17 cellular contexts compared by ENCODE assay signal in genomic region chr5:91367374-91367773, GRCh38. TPM values are rescaled to one million over a fixed set of nuclear protein-coding genes. Genes with fewer than 3 reads are reported as not detected.
DNase-seq lines count a peak whose midpoint lies in the region; ATAC-seq and TF ChIP-seq lines count a peak whose summit lies in the region.
"Had no signal": no experiment of that assay in that cellular context is flagged by ENCODE, and none has a peak within 500 bp of the region (broad histone marks: within the 10 kb centered on the region; RNA-seq: fewer than 3 reads in every experiment).

No MANE protein-coding gene starts in this region.

- H3K36me3 ChIP-seq in mammary epithelial cell (ENCODE audit: insufficient read depth, low read length) = peaks cover 36% of the 10 kb centered on the region

- H3K9me3 ChIP-seq in mammary epithelial cell (replicated peaks; ENCODE audit: insufficient read depth, low read length) = no peaks in the 10 kb centered on the region

- H3K4me2 ChIP-seq in mammary epithelial cell (ENCODE audit: insufficient read depth, low read depth, low read length) = no peak overlapping the region
- H3K4me2 ChIP-seq: PC-9 had no signal

- intact Hi-C loops in mammary epithelial cell (cut with micrococcal nuclease) = no loop called here

- H3K79me2 ChIP-seq in mammary epithelial cell (ENCODE audit: insufficient read depth, low read length) = peaks cover 12% of the 10 kb centered on the region

- in situ Hi-C loops in mammary epithelial cell (cut with MboI; ENCODE audit: low sequenced_read_pairs in 2 of 2) = no loop called here

- H2AFZ ChIP-seq in mammary epithelial cell (ENCODE audit: low read depth, low read length) = no peak overlapping the region
- H2AFZ ChIP-seq: PC-9 had no signal

- no TSS peak for BruUV-seq in mammary epithelial cell (replicated peaks; lab: Mats Ljungman, UMichigan)

- DNase-seq in activated naive CD8-positive, alpha-beta T cell treated with anti-CD3 and anti-CD28 coated beads, Interleukin-2, amount 50 U/mL, for 24 hours = no peak
- DNase-seq in WTC11 (ENCODE audit: low spot score) (no peak), fibroblast of the aortic adventitia (ENCODE audit: low read depth) (peak; percentile 11), progenitor cell of endocrine pancreas (ENCODE audit: low spot score, unreplicated experiment) (no peak), mammary epithelial cell (no peak), NCI-H2227 (lab: John Stamatoyannopoulos, UW; ENCODE audit: unreplicated experiment) (no peak)
- DNase-seq: CD4-positive, alpha-beta T cell; H9; KG1; NCI-H1092; NCI-H446; NCI-H748 treated with DMSO at 0.1 percent for 48 hours; PC-9 had no signal

- H3K9ac ChIP-seq in mammary epithelial cell (ENCODE audit: insufficient read depth, low read length) = no peak overlapping the region

- POLR2A ChIA-PET in WTC11 (lab: Charles Lee) = interaction anchor here (1.6 to 1.7 kb wide), 2 partner anchors 13 to 14 kb away, joined by 3 to 16 read pairs; no protein-coding TSS in a partner anchor

- H4K20me1 ChIP-seq in mammary epithelial cell (ENCODE audit: insufficient read depth, low read length) = no peaks in the 10 kb centered on the region

- no peak overlapping the region for H3K4me3 ChIP-seq in fibroblast of the aortic adventitia (ENCODE audit: low read depth, low read length)
- H3K4me3 ChIP-seq in mammary epithelial cell (replicated peaks in 1 of 3; ENCODE audit: insufficient read depth in 1 of 3, low read depth in 2 of 3, low read length in 3 of 3) = no peak overlapping the region
- H3K4me3 ChIP-seq: PC-9, SK-N-MC had no signal

- no peaks in the 10 kb centered on the region for H3K27me3 Mint-ChIP-seq in activated naive CD8-positive, alpha-beta T cell
- no peaks in the 10 kb centered on the region for H3K27me3 Mint-ChIP-seq in activated naive CD8-positive, alpha-beta T cell treated with anti-CD3 and anti-CD28 coated beads, Interleukin-2, amount 50 U/mL, for 24 hours
- H3K27me3 Mint-ChIP-seq in WTC11 (ENCODE audit: low read depth) (no peaks in the 10 kb centered on the region), progenitor cell of endocrine pancreas (no peaks in the 10 kb centered on the region)
- H3K27me3 Mint-ChIP-seq: CD4-positive, alpha-beta T cell had no signal

- H3K27ac Mint-ChIP-seq in activated naive CD8-positive, alpha-beta T cell = peak overlapping the region; percentile 16
- H3K27ac Mint-ChIP-seq in activated naive CD8-positive, alpha-beta T cell treated with anti-CD3 and anti-CD28 coated beads, Interleukin-2, amount 50 U/mL, for 24 hours = no peak overlapping the region
- no peak overlapping the region for H3K27ac Mint-ChIP-seq in WTC11
- H3K27ac Mint-ChIP-seq in progenitor cell of endocrine pancreas = peak overlapping the region; percentile 45
- H3K27ac Mint-ChIP-seq: CD4-positive, alpha-beta T cell had no signal

- CTCF ChIA-PET in WTC11 (lab: Charles Lee) (interaction anchor here (1.6 kb wide), 2 partner anchors 18 to 123 kb away, joined by 3 to 6 read pairs; no protein-coding TSS in a partner anchor), mammary epithelial cell (lab: Charles Lee; ENCODE audit: low non-redundant PET) (no interaction called here)

- no peak overlapping the region for H3K27ac ChIP-seq in mammary epithelial cell (ENCODE audit: insufficient read depth, low read depth, low read length)
- H3K27ac ChIP-seq: PC-9, SK-N-MC had no signal

- H3K4me1 Mint-ChIP-seq in activated naive CD8-positive, alpha-beta T cell (ENCODE audit: low read depth) = peaks cover 32% of the 10 kb centered on the region
- peaks cover 25% of the 10 kb centered on the region for H3K4me1 Mint-ChIP-seq in activated naive CD8-positive, alpha-beta T cell treated with anti-CD3 and anti-CD28 coated beads, Interleukin-2, amount 50 U/mL, for 24 hours
- H3K4me1 Mint-ChIP-seq in WTC11 (no peaks in the 10 kb centered on the region), progenitor cell of endocrine pancreas (ENCODE audit: low read depth) (peaks cover 4% of the 10 kb centered on the region)
- H3K4me1 Mint-ChIP-seq: H9 had no signal

- dilution Hi-C loops in mammary epithelial cell (cut with HindIII; ENCODE audit: low sequenced_read_pairs) = no loop called here

- TF ChIP-seq CTCF in WTC11 (IDR thresholded peaks at IDR 0.05) (no peak), fibroblast of the aortic adventitia (IDR thresholded peaks at IDR 0.05; ENCODE audit: insufficient read depth, low read length) (no peak), progenitor cell of endocrine pancreas (IDR thresholded peaks at IDR 0.05; ENCODE audit: unreplicated experiment) (no peak), mammary epithelial cell (conservative IDR thresholded peaks at IDR 0.05 in 1 of 2, IDR thresholded peaks at IDR 0.05 in 1 of 2; ENCODE audit: extremely low read depth in 1 of 2, insufficient read depth in 1 of 2, low read depth in 1 of 2, low read length in 2 of 2) (no peak)

- H3K27me3 ChIP-seq in mammary epithelial cell (ENCODE audit: insufficient read depth, low read length) = no peaks in the 10 kb centered on the region

- no peak for ATAC-seq in activated naive CD8-positive, alpha-beta T cell treated with anti-CD3 and anti-CD28 coated beads, Interleukin-2, amount 50 U/mL, for 24 hours
- ATAC-seq in WTC11 (no peak), GM21717 (IDR thresholded peaks at IDR 0.05; ENCODE audit: unreplicated experiment) (no peak)
- ATAC-seq: Right ventricle myocardium inferior had no signal

- H3K4me1 ChIP-seq in mammary epithelial cell (ENCODE audit: insufficient read depth, low read length) = no peaks in the 10 kb centered on the region

- H3K4me3 Mint-ChIP-seq in activated naive CD8-positive, alpha-beta T cell = no peak overlapping the region
- no peak overlapping the region for H3K4me3 Mint-ChIP-seq in activated naive CD8-positive, alpha-beta T cell treated with anti-CD3 and anti-CD28 coated beads, Interleukin-2, amount 50 U/mL, for 24 hours
- H3K4me3 Mint-ChIP-seq in WTC11 (no peak overlapping the region), progenitor cell of endocrine pancreas (ENCODE audit: low read depth) (no peak overlapping the region)
- H3K4me3 Mint-ChIP-seq: CD4-positive, alpha-beta T cell; H9 had no signal

- H3K36me3 Mint-ChIP-seq in activated naive CD8-positive, alpha-beta T cell = peaks cover 18% of the 10 kb centered on the region
- H3K36me3 Mint-ChIP-seq in activated naive CD8-positive, alpha-beta T cell treated with anti-CD3 and anti-CD28 coated beads, Interleukin-2, amount 50 U/mL, for 24 hours (ENCODE audit: low read depth) = peaks cover 40% of the 10 kb centered on the region
- H3K36me3 Mint-ChIP-seq in WTC11 (peaks cover 18% of the 10 kb centered on the region), progenitor cell of endocrine pancreas (ENCODE audit: insufficient read depth) (peaks cover 35% of the 10 kb centered on the region)

- no peaks in the 10 kb centered on the region for H3K9me3 Mint-ChIP-seq in activated naive CD8-positive, alpha-beta T cell (ENCODE audit: low read depth)
- H3K9me3 Mint-ChIP-seq in activated naive CD8-positive, alpha-beta T cell treated with anti-CD3 and anti-CD28 coated beads, Interleukin-2, amount 50 U/mL, for 24 hours = no peaks in the 10 kb centered on the region
- H3K9me3 Mint-ChIP-seq in WTC11 = no peaks in the 10 kb centered on the region
- no peaks in the 10 kb centered on the region for H3K9me3 Mint-ChIP-seq in progenitor cell of endocrine pancreas (ENCODE audit: low read depth)
- H3K9me3 Mint-ChIP-seq: CD4-positive, alpha-beta T cell; H9 had no signal

TF ChIP-seq in WTC11, 78 proteins besides CTCF, POLR2A, EP300 and RAD21:
- TF ChIP-seq ZNF121 (CRISPR knock-in tag; IDR thresholded peaks at IDR 0.05) = 0 out of 2 replicates have a peak, but pooled peaks have one; percentile 51
- no peak for TF ChIP-seq SMAD3 (CRISPR knock-in tag; IDR thresholded peaks at IDR 0.05; ENCODE audit: borderline replicate concordance)

RNA-seq across cellular contexts. Expression of gene ARRDC3, which starts 15.7 kb away (rescaled TPM):
- total RNA-seq in WTC11 (2021) = 10.3 to 25.1 TPM (median 21.8 TPM) in 3 replicates
- 35.2 and 120 TPM in 2 replicates for total RNA-seq in fibroblast of the aortic adventitia (ENCODE audit: low replicate concordance)
- 90.4 and 107 TPM in 2 replicates for total RNA-seq in progenitor cell of endocrine pancreas
- total RNA-seq in mammary epithelial cell = 10 to 100 TPM; 26.2 to 48.3 TPM
- polyA plus RNA-seq in mammary epithelial cell = 6.5 TPM
- polyA minus RNA-seq in mammary epithelial cell = 39.7 TPM

Comparison
In these comparisons a context has a peak if more than half of its experiments do, and no peak if none do; other contexts are left out.
1. H3K27ac Mint-ChIP-seq: peak in activated naive CD8-positive, alpha-beta T cell (single experiment) and progenitor cell of endocrine pancreas (single experiment); none in activated naive CD8-positive, alpha-beta T cell treated with anti-CD3 and anti-CD28 coated beads, Interleukin-2, amount 50 U/mL, for 24 hours (single experiment) and WTC11 (single experiment).